ENCODE assay signal across 13 cellular contexts in genomic region chr20:57205625-57206219, GRCh38.
DNase-seq lines count a peak whose midpoint lies in the region; ATAC-seq and TF ChIP-seq lines count a peak whose summit lies in the region.
"Had no signal": no experiment of that assay in that cellular context is flagged by ENCODE, and none has a peak within 500 bp of the region (broad histone marks: within the 10 kb centered on the region; RNA-seq: fewer than 3 reads in every experiment).

No MANE protein-coding gene starts in this region.

- ATAC-seq in mucosa of descending colon = peak; percentile 45
- ATAC-seq in HG03439 (IDR thresholded peaks at IDR 0.05; ENCODE audit: unreplicated experiment) = no peak
- ATAC-seq: left ventricle myocardium superior had no signal

- peaks cover 2% of the 10 kb centered on the region for H3K9me3 ChIP-seq in mucosa of descending colon
- H3K9me3 ChIP-seq: neutrophil had no signal

- no peak for TF ChIP-seq CTCF in mucosa of descending colon (IDR thresholded peaks at IDR 0.05)

- no peaks in the 10 kb centered on the region for H3K36me3 ChIP-seq in mucosa of descending colon (ENCODE audit: low read depth)
- H3K36me3 ChIP-seq: neutrophil had no signal

- intact Hi-C loops in mucosa of descending colon (cut with DNase I, micrococcal nuclease) = no loop called here

- H3K4me3 ChIP-seq in mucosa of descending colon = no peak overlapping the region

- H3K4me1 ChIP-seq in mucosa of descending colon (ENCODE audit: low read depth) = no peaks in the 10 kb centered on the region

- peak; percentile 90 for DNase-seq in AG20443 (ENCODE audit: low spot score)
- peak; percentile 85 for DNase-seq in M059J (ENCODE audit: low read depth)
- DNase-seq in epidermal melanocyte (ENCODE audit: insufficient read length, low spot score) = peak; percentile 44
- no peak for DNase-seq in mucosa of descending colon
- DNase-seq in globus pallidus (ENCODE audit: low spot score) = no peak
- no peak for DNase-seq in midbrain (lab: John Stamatoyannopoulos, UW)
- no peak for DNase-seq in stimulated activated CD4-positive, alpha-beta T cell treated with anti-CD3 and anti-CD28 coated beads, Interleukin-4, amount 100 ng/mL, for 1 hour
- DNase-seq: activated CD4-positive, alpha-beta T cell treated with anti-CD3 and anti-CD28 coated beads, Interleukin-2, amount 50 U/mL, for 4 hours; glutamatergic neuron; left ventricle myocardium superior; NCI-H1417 had no signal

Comparison
In these comparisons a context has a peak if more than half of its experiments do, and no peak if none do; other contexts are left out.
1. DNase-seq: peak in AG20443 (single experiment), M059J (single experiment) and epidermal melanocyte (single experiment); none in mucosa of descending colon (0 of 3), globus pallidus (single experiment), midbrain (single experiment) and stimulated activated CD4-positive, alpha-beta T cell treated with anti-CD3 and anti-CD28 coated beads, Interleukin-4, amount 100 ng/mL, for 1 hour (single experiment).